Comparison of ENCODE assay signal across 16 cellular contexts in genomic region chr6:67683960-67684359, GRCh38.
A peak's percentile ranks its signal among the peaks of the same experiment; 100 is the strongest.
DNase-seq lines count a peak whose midpoint lies in the region; ATAC-seq and TF ChIP-seq lines count a peak whose summit lies in the region.
"Had no signal": no experiment of that assay in that cellular context is flagged by ENCODE, and none has a peak within 500 bp of the region (broad histone marks: within the 10 kb centered on the region; RNA-seq: fewer than 3 reads in every experiment).

No MANE protein-coding gene starts in this region.

- H3K4me2 ChIP-seq in SU-DHL-6 (ENCODE audit: low read depth, low read length, poor library complexity, severe bottlenecking) = no peak overlapping the region
- H3K4me2 ChIP-seq: A549 had no signal

- H3K4me3 ChIP-seq in ACC112 (ENCODE audit: low read depth, low read length) (no peak overlapping the region), SU-DHL-6 (ENCODE audit: insufficient read depth, low read length, poor library complexity, severe bottlenecking) (no peak overlapping the region)
- H3K4me3 ChIP-seq: A549, gastrocnemius medialis, pancreas had no signal

- no peaks in the 10 kb centered on the region for H3K9me2 ChIP-seq in SU-DHL-6 (replicated peaks; ENCODE audit: insufficient read depth, low read length)

- peak overlapping the region; percentile 41 for H2AFZ ChIP-seq in ACC112 (ENCODE audit: low read length, unreplicated experiment)
- H2AFZ ChIP-seq in SU-DHL-6 (ENCODE audit: low read depth, low read length, severe bottlenecking) = peak overlapping the region; percentile 36

- H3K79me2 ChIP-seq in ACC112 (ENCODE audit: control insufficient read depth, insufficient read depth, low read length, unreplicated experiment) (no peaks in the 10 kb centered on the region), SU-DHL-6 (ENCODE audit: insufficient read depth, low read length) (no peaks in the 10 kb centered on the region)

- H4K20me1 ChIP-seq in SU-DHL-6 (ENCODE audit: low read depth, low read length) = no peaks in the 10 kb centered on the region

- H3K9me3 ChIP-seq in SU-DHL-6 (ENCODE audit: insufficient read depth, low read length) = no peaks in the 10 kb centered on the region; the same call in 1 of the 2 replicates
- H3K9me3 ChIP-seq: A549, gastrocnemius medialis, pancreas had no signal

- H3K27ac ChIP-seq in ACC112 (ENCODE audit: low read depth, low read length) (peak overlapping the region; percentile 67), SU-DHL-6 (ENCODE audit: low read depth, low read length) (no peak overlapping the region)
- H3K27ac ChIP-seq: A549, gastrocnemius medialis, pancreas had no signal

- no peaks in the 10 kb centered on the region for H3K4me1 Mint-ChIP-seq in stimulated activated naive CD8-positive, alpha-beta T cell treated with anti-CD3 and anti-CD28 coated beads, Interleukin-15, amount 100 ng/mL, for 72 hours
- H3K4me1 Mint-ChIP-seq: central memory CD8-positive, alpha-beta T cell had no signal

- ATAC-seq in HG03108 (IDR thresholded peaks at IDR 0.05; ENCODE audit: unreplicated experiment) = no peak
- ATAC-seq in stimulated activated naive CD8-positive, alpha-beta T cell treated with anti-CD3 and anti-CD28 coated beads, Interleukin-15, amount 100 ng/mL, for 72 hours = no peak
- ATAC-seq: A549, gastrocnemius medialis, left ventricle myocardium superior, pancreas, Right ventricle myocardium inferior had no signal

- H3K4me1 ChIP-seq in ACC112 (ENCODE audit: control insufficient read depth, insufficient read depth, low read length, unreplicated experiment) = peaks cover 36% of the 10 kb centered on the region
- H3K4me1 ChIP-seq: A549, gastrocnemius medialis, pancreas had no signal

- DNase-seq in KG1 (lab: John Stamatoyannopoulos, UW) = peak; percentile 12
- peak; percentile 2 for DNase-seq in fibroblast of peridontal ligament (ENCODE audit: extremely low read depth)
- DNase-seq in stimulated activated CD4-positive, alpha-beta T cell treated with anti-CD3 and anti-CD28 coated beads, Interleukin-15, amount 100 ng/mL, for 24 hours = no peak
- no peak for DNase-seq in stimulated activated naive CD8-positive, alpha-beta T cell treated with anti-CD3 and anti-CD28 coated beads, Interleukin-15, amount 100 ng/mL, for 72 hours
- no peak for DNase-seq in GM10266 (ENCODE audit: extremely low spot score)
- DNase-seq: gastrocnemius medialis; left ventricle myocardium superior; pancreas; stimulated activated CD4-positive, alpha-beta T cell treated with anti-CD3 and anti-CD28 coated beads, Interleukin-4, amount 100 ng/mL, for 4 hours had no signal

- H3K27ac Mint-ChIP-seq in stimulated activated naive CD8-positive, alpha-beta T cell treated with anti-CD3 and anti-CD28 coated beads, Interleukin-15, amount 100 ng/mL, for 72 hours = no peak overlapping the region
- H3K27ac Mint-ChIP-seq: activated T-helper 2 cell treated with anti-CD3 and anti-CD28 coated beads, Interferon-gamma antibody, Interleukin-2, Interleukin-4, amounts not matched to agents 10 μg/mL and 5 μg/mL and 100 μg/mL, durations not matched to agents 14 hours and 24 hours and 36 hours had no signal

- H3K9me3 Mint-ChIP-seq in stimulated activated naive CD8-positive, alpha-beta T cell treated with anti-CD3 and anti-CD28 coated beads, Interleukin-15, amount 100 ng/mL, for 72 hours = no peaks in the 10 kb centered on the region
- H3K9me3 Mint-ChIP-seq: activated T-helper 2 cell treated with anti-CD3 and anti-CD28 coated beads, Interferon-gamma antibody, Interleukin-2, Interleukin-4, amounts not matched to agents 10 μg/mL and 5 μg/mL and 100 μg/mL, durations not matched to agents 14 hours and 24 hours and 36 hours; central memory CD8-positive, alpha-beta T cell had no signal

- peaks cover 7% of the 10 kb centered on the region for H3K36me3 ChIP-seq in ACC112 (ENCODE audit: insufficient read depth, low read length)
- no peaks in the 10 kb centered on the region for H3K36me3 ChIP-seq in SU-DHL-6 (ENCODE audit: low read length)
- H3K36me3 ChIP-seq: gastrocnemius medialis, pancreas had no signal

- TF ChIP-seq CTCF in SU-DHL-6 (IDR thresholded peaks at IDR 0.05; ENCODE audit: insufficient read depth, low read length, poor library complexity, severe bottlenecking) = no peak
- no peak for TF ChIP-seq CTCF in GM10266 (IDR thresholded peaks at IDR 0.05; ENCODE audit: control insufficient read depth, insufficient read depth, low read depth, missing control alignments)

- H3F3A ChIP-seq in SU-DHL-6 (ENCODE audit: insufficient read depth) = no peaks in the 10 kb centered on the region

- H3K4me3 Mint-ChIP-seq in stimulated activated naive CD8-positive, alpha-beta T cell treated with anti-CD3 and anti-CD28 coated beads, Interleukin-15, amount 100 ng/mL, for 72 hours = no peak overlapping the region
- H3K4me3 Mint-ChIP-seq: central memory CD8-positive, alpha-beta T cell had no signal

- H3K27me3 Mint-ChIP-seq in stimulated activated naive CD8-positive, alpha-beta T cell treated with anti-CD3 and anti-CD28 coated beads, Interleukin-15, amount 100 ng/mL, for 72 hours = no peaks in the 10 kb centered on the region
- H3K27me3 Mint-ChIP-seq: central memory CD8-positive, alpha-beta T cell had no signal

- H3K9ac ChIP-seq in SU-DHL-6 (ENCODE audit: low read length) = no peak overlapping the region

- H3K27me3 ChIP-seq in ACC112 (ENCODE audit: insufficient read depth, low read length) (no peaks in the 10 kb centered on the region), SU-DHL-6 (ENCODE audit: low read length) (no peaks in the 10 kb centered on the region)
- H3K27me3 ChIP-seq: gastrocnemius medialis, pancreas had no signal

Comparison
In these comparisons a context has a peak if more than half of its experiments do, and no peak if none do; other contexts are left out.
1. DNase-seq: peak in KG1 (single experiment) and fibroblast of peridontal ligament (single experiment); none in stimulated activated CD4-positive, alpha-beta T cell treated with anti-CD3 and anti-CD28 coated beads, Interleukin-15, amount 100 ng/mL, for 24 hours (single experiment), stimulated activated naive CD8-positive, alpha-beta T cell treated with anti-CD3 and anti-CD28 coated beads, Interleukin-15, amount 100 ng/mL, for 72 hours (0 of 2) and GM10266 (single experiment).